Comparison of ENCODE assay signal across 10 cellular contexts in the genomic region with DNA sequence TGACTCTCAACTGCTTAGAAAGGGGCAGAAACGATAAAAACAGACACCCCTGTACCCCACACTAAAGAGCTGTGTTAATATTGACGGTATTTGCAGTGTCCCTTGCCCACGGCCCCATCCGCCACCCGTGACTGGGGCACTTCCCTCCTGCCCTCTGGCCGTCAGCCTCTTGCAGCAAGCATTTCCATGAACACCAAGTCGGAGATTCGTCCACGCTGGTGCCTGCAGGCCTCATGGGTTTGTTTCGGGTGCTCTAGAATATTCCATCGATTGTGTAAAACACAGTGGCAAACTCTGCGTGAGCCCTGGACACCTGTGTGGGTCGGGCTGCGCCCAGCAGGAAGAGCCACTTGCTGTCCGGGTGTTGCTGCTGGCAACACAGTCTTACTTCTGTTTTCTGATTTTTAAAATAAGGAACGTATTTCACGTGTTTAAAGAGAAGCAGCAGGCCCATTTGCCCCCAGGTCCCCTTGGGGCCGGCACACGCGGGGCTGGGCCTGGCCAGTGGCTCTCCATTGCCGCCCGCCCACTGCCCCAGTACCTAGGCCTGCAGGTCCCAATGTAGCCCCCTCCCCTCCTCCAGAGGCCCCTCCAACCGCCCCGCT. TPM values are rescaled to one million over a fixed set of nuclear protein-coding genes. Genes with fewer than 3 reads are reported as not detected.
DNase-seq lines count a peak whose midpoint lies in the region; ATAC-seq and TF ChIP-seq lines count a peak whose summit lies in the region.
"Had no signal": no experiment of that assay in that cellular context is flagged by ENCODE, and none has a peak within 500 bp of the region (broad histone marks: within the 10 kb centered on the region; RNA-seq: fewer than 3 reads in every experiment).

No MANE protein-coding gene starts in this region.

- no peak for ATAC-seq in activated naive CD8-positive, alpha-beta T cell treated with anti-CD3 and anti-CD28 coated beads, Interleukin-2, amount 50 U/mL, for 24 hours
- ATAC-seq in body of pancreas = no peak

- H3K9ac ChIP-seq in OCI-LY1 (ENCODE audit: low read length) = peak overlapping the region; percentile 19; the same call in 1 of the 2 replicates

- H3K27me3 ChIP-seq in OCI-LY1 (ENCODE audit: insufficient read depth, low read length) = no peaks in the 10 kb centered on the region
- H3K27me3 ChIP-seq in layer of hippocampus (ENCODE audit: control insufficient read depth, insufficient read depth, low read length) = no peaks in the 10 kb centered on the region
- no peaks in the 10 kb centered on the region for H3K27me3 ChIP-seq in body of pancreas

- TF ChIP-seq POLR2A in body of pancreas (IDR thresholded peaks at IDR 0.05) = no peak

- peaks cover 54% of the 10 kb centered on the region for H3K36me3 ChIP-seq in OCI-LY1 (ENCODE audit: insufficient read depth, low read length)
- H3K36me3 ChIP-seq in body of pancreas (replicated peaks in 1 of 2; ENCODE audit: insufficient read depth in 1 of 2, low read depth in 2 of 2) = no peaks in the 10 kb centered on the region

- H3K9me2 ChIP-seq in OCI-LY1 (ENCODE audit: low read depth, low read length) = no peaks in the 10 kb centered on the region

- no peaks in the 10 kb centered on the region for H4K20me1 ChIP-seq in OCI-LY1 (ENCODE audit: insufficient read depth, low read length)

- no peaks in the 10 kb centered on the region for H3K4me1 Mint-ChIP-seq in activated naive CD8-positive, alpha-beta T cell treated with anti-CD3 and anti-CD28 coated beads for 36 hours
- H3K4me1 Mint-ChIP-seq in activated naive CD8-positive, alpha-beta T cell treated with anti-CD3 and anti-CD28 coated beads, Interleukin-2, amount 50 U/mL, for 24 hours = no peaks in the 10 kb centered on the region

- WGBS in body of pancreas, 2 donors = 71% methylated on average over 20 to 24 of the region's 24 CpGs

- H3K79me2 ChIP-seq in OCI-LY1 (ENCODE audit: insufficient read depth, low read length) = no peaks in the 10 kb centered on the region

- H3K9me3 Mint-ChIP-seq in activated naive CD8-positive, alpha-beta T cell treated with anti-CD3 and anti-CD28 coated beads for 36 hours = no peaks in the 10 kb centered on the region
- no peaks in the 10 kb centered on the region for H3K9me3 Mint-ChIP-seq in activated naive CD8-positive, alpha-beta T cell treated with anti-CD3 and anti-CD28 coated beads, Interleukin-2, amount 50 U/mL, for 24 hours

- H3K36me3 Mint-ChIP-seq in activated naive CD8-positive, alpha-beta T cell treated with anti-CD3 and anti-CD28 coated beads for 36 hours = peaks cover 9% of the 10 kb centered on the region
- peaks cover 5% of the 10 kb centered on the region for H3K36me3 Mint-ChIP-seq in activated naive CD8-positive, alpha-beta T cell treated with anti-CD3 and anti-CD28 coated beads, Interleukin-2, amount 50 U/mL, for 24 hours (ENCODE audit: low read depth)

- TF ChIP-seq CTCF in OCI-LY1 (IDR thresholded peaks at IDR 0.05; ENCODE audit: low read length) (no peak), body of pancreas (IDR thresholded peaks at IDR 0.05) (no peak)

- H3K27ac ChIP-seq in OCI-LY1 (ENCODE audit: low read depth, low read length, poor library complexity, severe bottlenecking) (peak overlapping the region; percentile 82), layer of hippocampus (ENCODE audit: low read depth, low read length) (peak overlapping the region; percentile 62), temporal lobe (ENCODE audit: low read depth, low read length) (peak overlapping the region; percentile 27), body of pancreas (peak overlapping the region in 1 of 4 donors; percentile 45)
- H3K27ac ChIP-seq: thoracic aorta had no signal

- no peak overlapping the region for H3K4me3 Mint-ChIP-seq in activated naive CD8-positive, alpha-beta T cell treated with anti-CD3 and anti-CD28 coated beads for 36 hours
- H3K4me3 Mint-ChIP-seq in activated naive CD8-positive, alpha-beta T cell treated with anti-CD3 and anti-CD28 coated beads, Interleukin-2, amount 50 U/mL, for 24 hours = no peak overlapping the region

- intact Hi-C loops in body of pancreas (cut with DNase I) = no loop called here

- peak overlapping the region; percentile 29 for H3K27ac Mint-ChIP-seq in activated naive CD8-positive, alpha-beta T cell treated with anti-CD3 and anti-CD28 coated beads for 36 hours
- H3K27ac Mint-ChIP-seq in activated naive CD8-positive, alpha-beta T cell treated with anti-CD3 and anti-CD28 coated beads, Interleukin-2, amount 50 U/mL, for 24 hours = no peak overlapping the region

- H3K27me3 Mint-ChIP-seq in activated naive CD8-positive, alpha-beta T cell treated with anti-CD3 and anti-CD28 coated beads for 36 hours = no peaks in the 10 kb centered on the region
- no peaks in the 10 kb centered on the region for H3K27me3 Mint-ChIP-seq in activated naive CD8-positive, alpha-beta T cell treated with anti-CD3 and anti-CD28 coated beads, Interleukin-2, amount 50 U/mL, for 24 hours

- H3F3A ChIP-seq in OCI-LY1 (ENCODE audit: insufficient read depth, low read length) = peaks cover 9% of the 10 kb centered on the region; the same call in 1 of the 2 replicates

- peaks cover 38% of the 10 kb centered on the region for H3K4me1 ChIP-seq in OCI-LY1 (ENCODE audit: insufficient read depth, low read length, severe bottlenecking)
- peaks cover 63% of the 10 kb centered on the region for H3K4me1 ChIP-seq in body of pancreas

- peak overlapping the region; percentile 43 for H3K4me2 ChIP-seq in OCI-LY1 (ENCODE audit: low read length)

- no peak for DNase-seq in activated naive CD8-positive, alpha-beta T cell treated with anti-CD3 and anti-CD28 coated beads for 36 hours
- no peak for DNase-seq in activated naive CD8-positive, alpha-beta T cell treated with anti-CD3 and anti-CD28 coated beads, Interleukin-2, amount 50 U/mL, for 24 hours
- DNase-seq in retina (no peak), body of pancreas (no peak)
- no peak for DNase-seq in stimulated activated CD4-positive, alpha-beta T cell treated with anti-CD3 and anti-CD28 coated beads, Interleukin-4, amount 100 ng/mL, for 4 hours
- DNase-seq: activated CD4-positive, alpha-beta T cell treated with anti-CD3 and anti-CD28 coated beads for 4 hours had no signal

- no peak overlapping the region for H3K4me3 ChIP-seq in OCI-LY1 (ENCODE audit: low read depth, low read length, poor library complexity, severe bottlenecking)
- H3K4me3 ChIP-seq in body of pancreas = no peak overlapping the region
- H3K4me3 ChIP-seq: thoracic aorta had no signal

- no peak overlapping the region for H2AFZ ChIP-seq in OCI-LY1 (ENCODE audit: low read length)

- H3K9me3 ChIP-seq in OCI-LY1 (ENCODE audit: low read length) (no peaks in the 10 kb centered on the region), body of pancreas (no peaks in the 10 kb centered on the region)
- H3K9me3 ChIP-seq: thoracic aorta had no signal

RNA-seq across cellular contexts. Expression of a gene that starts 10.1 kb away (rescaled TPM):
- 100 to 1,000 TPM; 156 to 163 TPM for total RNA-seq in activated naive CD8-positive, alpha-beta T cell treated with anti-CD3 and anti-CD28 coated beads for 36 hours
- total RNA-seq in temporal lobe (25.1 TPM), body of pancreas (10 to 100 TPM; 53.1 to 68.2 TPM)

RNA-seq across cellular contexts. Expression of a gene that starts 18.1 kb away (rescaled TPM):
- total RNA-seq in activated naive CD8-positive, alpha-beta T cell treated with anti-CD3 and anti-CD28 coated beads for 36 hours = 10 to 100 TPM; 49.9 to 51.3 TPM
- total RNA-seq in temporal lobe (40.6 TPM), body of pancreas (10 to 100 TPM; 14.5 to 85.4 TPM)

RNA-seq across cellular contexts. Expression of a gene that starts 22.1 kb away (rescaled TPM):
- total RNA-seq in activated naive CD8-positive, alpha-beta T cell treated with anti-CD3 and anti-CD28 coated beads for 36 hours = 10 to 100 TPM; 18.4 to 21.5 TPM
- 10.1 TPM for total RNA-seq in temporal lobe
- 10 to 100 TPM; 16.8 to 40.0 TPM for total RNA-seq in body of pancreas

RNA-seq across cellular contexts. Expression of a gene that starts 22.3 kb away (rescaled TPM):
- total RNA-seq in activated naive CD8-positive, alpha-beta T cell treated with anti-CD3 and anti-CD28 coated beads for 36 hours = 10 to 100 TPM; 17.3 to 20.3 TPM
- total RNA-seq in temporal lobe = 21.1 TPM
- total RNA-seq in body of pancreas = 100 to 1,000 TPM in 1 of 2 donors, 10 to 100 TPM in 1; 54.7 to 188 TPM
